In the genomic region with DNA sequence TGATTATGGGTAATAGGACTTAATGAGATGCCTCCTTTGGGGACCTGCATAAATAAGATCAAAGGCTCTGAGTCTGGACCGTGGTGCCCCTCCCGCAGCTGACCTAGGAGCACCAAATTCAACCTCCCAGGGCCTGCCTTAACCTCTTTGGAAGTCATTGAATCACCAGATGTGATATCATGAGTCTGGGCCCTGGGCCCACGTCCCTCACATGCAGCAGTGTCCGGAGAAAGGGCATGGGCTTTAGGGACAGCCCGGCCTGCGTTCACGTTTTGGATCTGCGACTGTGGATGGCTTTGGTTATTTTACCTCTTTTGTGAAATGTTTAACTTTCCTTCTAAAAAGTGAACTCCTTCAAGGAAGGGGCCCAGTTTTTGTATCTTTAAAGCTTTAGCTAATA, we compare ENCODE assay signal across 16 cellular contexts.
DNase-seq lines count a peak whose midpoint lies in the region; ATAC-seq and TF ChIP-seq lines count a peak whose summit lies in the region.
"Had no signal": no experiment of that assay in that cellular context is flagged by ENCODE, and none has a peak within 500 bp of the region (broad histone marks: within the 10 kb centered on the region; RNA-seq: fewer than 3 reads in every experiment).

No MANE protein-coding gene starts in this region.

- H2BK120ac ChIP-seq in neuronal stem cell (ENCODE audit: low read depth, low read length), result no peak overlapping the region

- DNase-seq in Right ventricle myocardium superior, result no peak
- DNase-seq in left ventricle myocardium inferior, result no peak
- DNase-seq in neuronal stem cell (ENCODE audit: low spot score), result no peak
- no peak for DNase-seq in smooth muscle cell (lab: John Stamatoyannopoulos, UW; ENCODE audit: unreplicated experiment)
- DNase-seq in stimulated activated CD4-positive, alpha-beta T cell treated with anti-CD3 and anti-CD28 coated beads, Interleukin-4, amount 100 ng/mL, for 24 hours, result no peak
- DNase-seq in activated effector memory CD4-positive, alpha-beta T cell treated with anti-CD3 and anti-CD28 coated beads, Interleukin-2, amount 50 U/mL, for 16 hours, result no peak
- DNase-seq: AML-193; Caco-2; CD4-positive, alpha-beta T cell had no signal

- ATAC-seq in Right ventricle myocardium superior (ENCODE audit: poor library complexity), result peak; percentile 54
- ATAC-seq in HG03097 (IDR thresholded peaks at IDR 0.05; ENCODE audit: low FRiP score, unreplicated experiment), result no peak
- ATAC-seq: A549 had no signal

- no CpG with 5 or more reads among the region's 8 CpGs for WGBS in neuronal stem cell (ENCODE audit: extremely low coverage in 2 of 2, insufficient read length in 2 of 2, insufficient replicate concordance in 1 of 2), 2 donors
- 91% methylated on average over 8 of the region's 8 CpGs for WGBS in smooth muscle cell (ENCODE audit: low lambda C conversion rate)

- H3K23ac ChIP-seq in neuronal stem cell (ENCODE audit: low read depth, low read length, poor library complexity), result no peak overlapping the region

- peaks cover 19% of the 10 kb centered on the region for H3K9me3 Mint-ChIP-seq in dendritic cell treated with granulocyte-macrophage colony-stimulating factor and Interleukin-4, amounts not matched to agents 40 ng/mL and 50 ng/mL, for 4 days

- peaks cover 5% of the 10 kb centered on the region for H3K36me3 Mint-ChIP-seq in dendritic cell treated with granulocyte-macrophage colony-stimulating factor and Interleukin-4, amounts not matched to agents 40 ng/mL and 50 ng/mL, for 4 days (ENCODE audit: low read depth)

- peaks cover 5% of the 10 kb centered on the region for H3F3A ChIP-seq in smooth muscle cell (ENCODE audit: low read depth)

- peak overlapping the region; percentile 34 for H3K27ac Mint-ChIP-seq in dendritic cell treated with granulocyte-macrophage colony-stimulating factor and Interleukin-4, amounts not matched to agents 40 ng/mL and 50 ng/mL, for 4 days
- H3K27ac Mint-ChIP-seq: CD4-positive, alpha-beta T cell had no signal

- H2BK12ac ChIP-seq in neuronal stem cell (ENCODE audit: low read length), result no peak overlapping the region

- H3K4me2 ChIP-seq in neuronal stem cell (ENCODE audit: insufficient read depth, low read length, poor library complexity, severe bottlenecking) (no peak overlapping the region), smooth muscle cell (no peak overlapping the region)
- H3K4me2 ChIP-seq: A549 had no signal

- no peaks in the 10 kb centered on the region for H4K20me1 ChIP-seq in smooth muscle cell (ENCODE audit: low read depth)

- peak overlapping the region; percentile 1 for H2AFZ ChIP-seq in neuronal stem cell (ENCODE audit: low read length)
- H2AFZ ChIP-seq in smooth muscle cell (ENCODE audit: low read depth), result peak overlapping the region; percentile 11

- no peak overlapping the region for H3K4ac ChIP-seq in neuronal stem cell (ENCODE audit: low read length)

- no peak overlapping the region for H3K18ac ChIP-seq in neuronal stem cell (ENCODE audit: low read length)

- H3K4me1 ChIP-seq in left ventricle myocardium inferior (peaks cover 9% of the 10 kb centered on the region), neuronal stem cell (ENCODE audit: control insufficient read depth in 2 of 2, insufficient read depth in 1 of 2, low read depth in 1 of 2, low read length in 2 of 2) (peaks cover 0 to 2% of the 10 kb centered on the region in 2 donors), smooth muscle cell (ENCODE audit: low read depth) (no peaks in the 10 kb centered on the region)
- H3K4me1 ChIP-seq: A549, HAP-1 had no signal

- no peak overlapping the region for H2AK5ac ChIP-seq in neuronal stem cell (ENCODE audit: low read depth, low read length)

- H3K4me3 ChIP-seq in left ventricle myocardium inferior (no peak overlapping the region), neuronal stem cell (ENCODE audit: low read length in 2 of 2) (no peak overlapping the region), smooth muscle cell (no peak overlapping the region)
- H3K4me3 ChIP-seq: A549, HAP-1 had no signal

- H3K27ac ChIP-seq in left ventricle myocardium inferior (replicated peaks), result no peak overlapping the region
- no peak overlapping the region for H3K27ac ChIP-seq in neuronal stem cell (replicated peaks; ENCODE audit: low read length)
- H3K27ac ChIP-seq in smooth muscle cell (ENCODE audit: low read depth), result no peak overlapping the region
- H3K27ac ChIP-seq: 22Rv1, A549, C4-2B, HL-60 had no signal

- H4K91ac ChIP-seq in neuronal stem cell (ENCODE audit: low read depth, low read length, poor library complexity), result no peak overlapping the region

- H3K79me1 ChIP-seq in neuronal stem cell (ENCODE audit: low read depth, low read length), result no peaks in the 10 kb centered on the region

- intact Hi-C loops in Right ventricle myocardium superior (cut with DNase I), result no loop called here
- intact Hi-C loops in left ventricle myocardium inferior (cut with micrococcal nuclease), result no loop called here
- intact Hi-C loops in dendritic cell treated with granulocyte-macrophage colony-stimulating factor and Interleukin-4, amounts not matched to agents 40 ng/mL and 50 ng/mL, for 4 days (cut with micrococcal nuclease), result loop anchor here (5.0 kb wide), 1 partner anchor 127 kb away; no protein-coding TSS in a partner anchor

- peaks cover 7% of the 10 kb centered on the region for H3K9me3 ChIP-seq in left ventricle myocardium inferior (replicated peaks)
- peaks cover 0 to under 1% of the 10 kb centered on the region in 2 donors for H3K9me3 ChIP-seq in neuronal stem cell (replicated peaks in 1 of 2; ENCODE audit: control insufficient read depth in 2 of 2, insufficient read depth in 1 of 2, low read depth in 1 of 2, low read length in 2 of 2)
- no peaks in the 10 kb centered on the region for H3K9me3 ChIP-seq in smooth muscle cell (replicated peaks; ENCODE audit: low read depth)
- H3K9me3 ChIP-seq: HAP-1 had no signal

- H3K4me1 Mint-ChIP-seq in dendritic cell treated with granulocyte-macrophage colony-stimulating factor and Interleukin-4, amounts not matched to agents 40 ng/mL and 50 ng/mL, for 4 days (ENCODE audit: low read depth), result peaks cover 61% of the 10 kb centered on the region

- H3K27me3 Mint-ChIP-seq in dendritic cell treated with granulocyte-macrophage colony-stimulating factor and Interleukin-4, amounts not matched to agents 40 ng/mL and 50 ng/mL, for 4 days, result peaks cover 5% of the 10 kb centered on the region
- H3K27me3 Mint-ChIP-seq: CD4-positive, alpha-beta T cell had no signal

- TF ChIP-seq CTCF in left ventricle myocardium inferior (IDR thresholded peaks at IDR 0.05; ENCODE audit: borderline replicate concordance), result no peak
- TF ChIP-seq CTCF in smooth muscle cell (IDR thresholded peaks at IDR 0.05; ENCODE audit: borderline replicate concordance, insufficient read depth, poor library complexity, severe bottlenecking), result no peak

- H3K79me2 ChIP-seq in smooth muscle cell (ENCODE audit: low read depth), result no peaks in the 10 kb centered on the region

- no peak overlapping the region for H3K9ac ChIP-seq in neuronal stem cell (ENCODE audit: low read depth, low read length, poor library complexity)
- no peak overlapping the region for H3K9ac ChIP-seq in smooth muscle cell (ENCODE audit: low read depth)

- H2BK15ac ChIP-seq in neuronal stem cell (ENCODE audit: low read length), result no peak overlapping the region

- H3K4me3 Mint-ChIP-seq in dendritic cell treated with granulocyte-macrophage colony-stimulating factor and Interleukin-4, amounts not matched to agents 40 ng/mL and 50 ng/mL, for 4 days, result no peak overlapping the region
- H3K4me3 Mint-ChIP-seq: CD4-positive, alpha-beta T cell had no signal

- no peak overlapping the region for H3K14ac ChIP-seq in neuronal stem cell (ENCODE audit: low read length)

- no peak overlapping the region for H4K8ac ChIP-seq in neuronal stem cell (ENCODE audit: low read depth, low read length)

- H3K36me3 ChIP-seq in left ventricle myocardium inferior, result no peaks in the 10 kb centered on the region
- no peaks in the 10 kb centered on the region for H3K36me3 ChIP-seq in neuronal stem cell (replicated peaks in 1 of 2; ENCODE audit: control insufficient read depth in 2 of 2, insufficient read depth in 2 of 2, low read length in 2 of 2)
- H3K36me3 ChIP-seq in smooth muscle cell (ENCODE audit: low read depth), result no peaks in the 10 kb centered on the region
- H3K36me3 ChIP-seq: HAP-1 had no signal

- no peak overlapping the region for H2BK5ac ChIP-seq in neuronal stem cell (ENCODE audit: low read length)

- H3K27me3 ChIP-seq in left ventricle myocardium inferior (ENCODE audit: low read depth), result no peaks in the 10 kb centered on the region
- no peaks in the 10 kb centered on the region for H3K27me3 ChIP-seq in neuronal stem cell (ENCODE audit: control insufficient read depth in 3 of 3, insufficient read depth in 3 of 3, low read depth in 1 of 3, low read length in 3 of 3)
- no peaks in the 10 kb centered on the region for H3K27me3 ChIP-seq in smooth muscle cell (ENCODE audit: low read depth)
